ENCODE assay signal across 15 cellular contexts in the genomic region with DNA sequence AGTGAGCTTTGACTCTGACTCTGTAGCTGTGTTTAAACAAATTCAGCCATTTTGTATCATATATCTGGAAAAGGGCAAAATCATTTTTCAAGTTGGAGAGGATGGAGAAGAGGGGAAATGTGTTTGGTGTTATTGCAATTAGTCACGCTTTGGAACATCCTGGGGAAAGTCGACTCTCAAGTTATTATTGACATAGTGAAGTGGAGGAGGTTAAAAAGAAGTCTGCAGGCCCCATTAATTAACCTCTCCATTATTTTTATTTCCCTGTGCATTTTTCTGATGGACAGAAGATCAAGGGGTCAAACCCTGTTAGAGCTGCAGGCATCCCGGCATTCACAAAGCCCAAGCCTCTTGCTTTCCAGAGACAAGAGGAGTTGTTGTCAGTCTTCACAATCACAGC.
A peak's percentile ranks its signal among the peaks of the same experiment; 100 is the strongest.
DNase-seq lines count a peak whose midpoint lies in the region; ATAC-seq and TF ChIP-seq lines count a peak whose summit lies in the region.
"Had no signal": no experiment of that assay in that cellular context is flagged by ENCODE, and none has a peak within 500 bp of the region (broad histone marks: within the 10 kb centered on the region; RNA-seq: fewer than 3 reads in every experiment).

No MANE protein-coding gene starts in this region.

- H4K20me1 ChIP-seq in BLaER1, result peaks cover 10% of the 10 kb centered on the region

- intact Hi-C loops in breast epithelium (cut with DNase I; ENCODE audit: low total_unique reads), result no loop called here

- H3K4me1 ChIP-seq in BLaER1, result peaks cover 45% of the 10 kb centered on the region
- no peaks in the 10 kb centered on the region for H3K4me1 ChIP-seq in adipocyte (ENCODE audit: control insufficient read depth, insufficient read depth, low read length)
- H3K4me1 ChIP-seq in foreskin keratinocyte, result no peaks in the 10 kb centered on the region
- H3K4me1 ChIP-seq in breast epithelium, result no peaks in the 10 kb centered on the region
- H3K4me1 ChIP-seq: BE2C, Caco-2 had no signal

- H3K27ac ChIP-seq in BLaER1 (no peak overlapping the region), foreskin keratinocyte (no peak overlapping the region), breast epithelium (no peak overlapping the region)

- H3K4me3 ChIP-seq in BLaER1 (no peak overlapping the region), adipocyte (ENCODE audit: low read length) (no peak overlapping the region), breast epithelium (no peak overlapping the region)
- H3K4me3 ChIP-seq: MG63 had no signal

- H3K9me3 ChIP-seq in BLaER1, result peaks cover 13% of the 10 kb centered on the region
- peaks cover 24% of the 10 kb centered on the region for H3K9me3 ChIP-seq in adipocyte (ENCODE audit: control insufficient read depth, low read length)
- peaks cover 0 to 13% of the 10 kb centered on the region in 2 donors for H3K9me3 ChIP-seq in breast epithelium
- H3K9me3 ChIP-seq: BE2C, Caco-2, MG63 had no signal

- H3K4me2 ChIP-seq in BLaER1, result peak overlapping the region; percentile 74

- TF ChIP-seq CTCF in foreskin keratinocyte (conservative IDR thresholded peaks at IDR 0.05) (no peak), breast epithelium (IDR thresholded peaks at IDR 0.05) (no peak)

- H3K9ac ChIP-seq in BLaER1, result no peak overlapping the region
- no peak overlapping the region for H3K9ac ChIP-seq in adipocyte (ENCODE audit: low read length)

- no peak for ATAC-seq in foreskin keratinocyte
- ATAC-seq: Right ventricle myocardium inferior had no signal

- TF ChIP-seq POLR2A in breast epithelium (IDR thresholded peaks at IDR 0.05), result no peak

- no peaks in the 10 kb centered on the region for H3K36me3 ChIP-seq in BLaER1
- H3K36me3 ChIP-seq in adipocyte (ENCODE audit: control insufficient read depth, insufficient read depth, low read length, severe bottlenecking), result no peaks in the 10 kb centered on the region
- H3K36me3 ChIP-seq in breast epithelium, result no peaks in the 10 kb centered on the region
- H3K36me3 ChIP-seq: BE2C, MG63 had no signal

- DNase-seq in DMS79 (lab: John Stamatoyannopoulos, UW) (peak; percentile 5), adipocyte (ENCODE audit: low read depth) (peak; percentile 3), left kidney (ENCODE audit: low read depth, low spot score) (peak; percentile 65), foreskin keratinocyte (no peak), NCI-H1436 treated with DMSO at 0.1 percent for 48 hours (lab: John Stamatoyannopoulos, UW) (no peak), breast epithelium (ENCODE audit: low spot score in 2 of 2) (no peak)
- DNase-seq: BE2C; Caco-2; CD4-positive, alpha-beta memory T cell; DMS 273 treated with DMSO at 0.1 percent for 48 hours; MG63; NCI-H187; NCI-H82 had no signal

- H3K27me3 ChIP-seq in BLaER1 (peaks cover 4% of the 10 kb centered on the region; the same call in 1 of the 2 replicates), adipocyte (replicated peaks; ENCODE audit: control insufficient read depth, insufficient read depth, low read length) (peaks cover 56% of the 10 kb centered on the region), foreskin keratinocyte (no peaks in the 10 kb centered on the region), breast epithelium (no peaks in the 10 kb centered on the region)
- H3K27me3 ChIP-seq: BE2C, MG63 had no signal

Comparison
In these comparisons a context has a peak if more than half of its experiments do, and no peak if none do; other contexts are left out.
1. DNase-seq: peak in DMS79 (single experiment), adipocyte (single experiment) and left kidney (single experiment); none in foreskin keratinocyte (0 of 2), NCI-H1436 treated with DMSO at 0.1 percent for 48 hours (single experiment) and breast epithelium (0 of 2).